13 cellular contexts compared by ENCODE assay signal in the genomic region with DNA sequence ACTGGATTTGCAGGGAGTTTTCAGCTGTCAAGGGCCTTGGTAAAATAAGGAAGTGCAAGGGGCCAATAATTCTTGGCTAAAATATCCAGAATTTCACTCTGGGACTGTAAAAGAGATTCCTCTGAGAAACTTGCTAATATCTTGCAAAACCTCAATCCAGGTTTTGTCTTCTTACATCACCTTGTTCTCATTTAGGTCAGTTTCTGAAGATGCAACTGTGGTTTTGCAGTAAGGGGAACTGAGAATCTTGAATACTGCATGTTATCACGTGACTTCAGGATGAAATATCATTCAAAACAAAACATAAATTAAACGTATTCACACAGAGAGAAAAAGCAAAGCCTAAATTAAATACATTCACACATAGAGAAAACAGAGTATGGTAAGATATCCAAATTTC. TPM values are rescaled to one million over a fixed set of nuclear protein-coding genes. Genes with fewer than 3 reads are reported as not detected.
DNase-seq lines count a peak whose midpoint lies in the region; ATAC-seq and TF ChIP-seq lines count a peak whose summit lies in the region.
"Had no signal": no experiment of that assay in that cellular context is flagged by ENCODE, and none has a peak within 500 bp of the region (broad histone marks: within the 10 kb centered on the region; RNA-seq: fewer than 3 reads in every experiment).

No MANE protein-coding gene starts in this region.

- peak overlapping the region; percentile 98 for H3K27ac Mint-ChIP-seq in activated B cell treated with CpG ODN at 0.5 μM for 24 hours
- H3K27ac Mint-ChIP-seq in activated CD4-positive, alpha-beta T cell treated with anti-CD3 and anti-CD28 coated beads for 36 hours = no peak overlapping the region

- H3K4me3 Mint-ChIP-seq in activated B cell treated with CpG ODN at 0.5 μM for 24 hours = peak overlapping the region; percentile 70
- H3K4me3 Mint-ChIP-seq in activated CD4-positive, alpha-beta T cell treated with anti-CD3 and anti-CD28 coated beads for 36 hours = no peak overlapping the region

- H3K27me3 ChIP-seq in right atrium auricular region = no peaks in the 10 kb centered on the region
- H3K27me3 ChIP-seq: spleen had no signal

- peak; percentile 49 for ATAC-seq in GM18861 (IDR thresholded peaks at IDR 0.05; ENCODE audit: unreplicated experiment)
- peak; percentile 66 for ATAC-seq in GM21528 (IDR thresholded peaks at IDR 0.05; ENCODE audit: low FRiP score, unreplicated experiment)
- peak; percentile 71 for ATAC-seq in HG03175 (IDR thresholded peaks at IDR 0.05; ENCODE audit: unreplicated experiment)
- peak; percentile 32 for ATAC-seq in activated B cell treated with CpG ODN at 0.5 μM for 24 hours (ENCODE audit: low read depth)
- ATAC-seq in activated CD4-positive, alpha-beta T cell treated with anti-CD3 and anti-CD28 coated beads for 36 hours = no peak

- POLR2A ChIA-PET in activated B cell treated with CpG ODN at 0.5 μM for 24 hours (lab: Charles Lee) = interaction anchor here (0.7 to 6.2 kb wide), 5 partner anchors 9 to 853 kb away, joined by 3 to 100 read pairs (median 79); partner anchors contain the start of genes AK3, CD274, PLGRKT and RIC1
- POLR2A ChIA-PET in activated CD4-positive, alpha-beta T cell treated with anti-CD3 and anti-CD28 coated beads for 36 hours (lab: Charles Lee) = no interaction called here

- intact Hi-C loops in activated B cell treated with CpG ODN at 0.5 μM for 24 hours (cut with micrococcal nuclease) = loop anchor here (1.0 to 10.0 kb wide), 5 partner anchors 23 to 259 kb away; partner anchors contain the start of gene RLN1
- intact Hi-C loops in activated CD4-positive, alpha-beta T cell treated with anti-CD3 and anti-CD28 coated beads for 36 hours (cut with DNase I, micrococcal nuclease) = loop anchor here (5.0 to 10.0 kb wide), 2 partner anchors 607 to 609 kb away; partner anchors contain the start of gene JAK2 (in 2 of the 2)

- H3K4me1 ChIP-seq in right atrium auricular region = peaks cover 0 to 5% of the 10 kb centered on the region in 2 donors

- no peaks in the 10 kb centered on the region for H3K27me3 Mint-ChIP-seq in activated B cell treated with CpG ODN at 0.5 μM for 24 hours
- H3K27me3 Mint-ChIP-seq in activated CD4-positive, alpha-beta T cell treated with anti-CD3 and anti-CD28 coated beads for 36 hours = no peaks in the 10 kb centered on the region

- H3K27ac ChIP-seq in right atrium auricular region (no peak overlapping the region), caudate nucleus (ENCODE audit: low read depth, low read length) (no peak overlapping the region)

- H3K9me3 Mint-ChIP-seq in activated B cell treated with CpG ODN at 0.5 μM for 24 hours = no peaks in the 10 kb centered on the region
- no peaks in the 10 kb centered on the region for H3K9me3 Mint-ChIP-seq in activated CD4-positive, alpha-beta T cell treated with anti-CD3 and anti-CD28 coated beads for 36 hours (ENCODE audit: low read depth)

- H3K36me3 Mint-ChIP-seq in activated B cell treated with CpG ODN at 0.5 μM for 24 hours (ENCODE audit: low read depth) = no peaks in the 10 kb centered on the region
- no peaks in the 10 kb centered on the region for H3K36me3 Mint-ChIP-seq in activated CD4-positive, alpha-beta T cell treated with anti-CD3 and anti-CD28 coated beads for 36 hours (ENCODE audit: low read depth)

- peaks cover 94% of the 10 kb centered on the region for H3K4me1 Mint-ChIP-seq in activated B cell treated with CpG ODN at 0.5 μM for 24 hours
- peaks cover 30% of the 10 kb centered on the region for H3K4me1 Mint-ChIP-seq in activated CD4-positive, alpha-beta T cell treated with anti-CD3 and anti-CD28 coated beads for 36 hours

- H3K36me3 ChIP-seq in right atrium auricular region = no peaks in the 10 kb centered on the region
- H3K36me3 ChIP-seq: spleen had no signal

- H3K9me3 ChIP-seq in right atrium auricular region = no peaks in the 10 kb centered on the region
- H3K9me3 ChIP-seq: spleen had no signal

- H3K4me3 ChIP-seq in right atrium auricular region = no peak overlapping the region
- H3K4me3 ChIP-seq: spleen had no signal

- TF ChIP-seq CTCF in activated B cell treated with CpG ODN at 0.5 μM for 24 hours (IDR thresholded peaks at IDR 0.05) = no peak
- TF ChIP-seq CTCF in right atrium auricular region (IDR thresholded peaks at IDR 0.05) = no peak

- CTCF ChIA-PET in activated B cell treated with CpG ODN at 0.5 μM for 24 hours (lab: Charles Lee) = interaction anchor here (1.5 kb wide), 1 partner anchor 143 kb away, joined by 5 read pairs; the partner anchor contains the start of gene CD274
- CTCF ChIA-PET in activated CD4-positive, alpha-beta T cell treated with anti-CD3 and anti-CD28 coated beads for 36 hours (lab: Charles Lee) = no interaction called here

- DNase-seq in activated B cell treated with CpG ODN at 0.5 μM for 24 hours = no peak
- DNase-seq in right atrium auricular region (ENCODE audit: low spot score) = no peak
- no peak for DNase-seq in caudate nucleus (lab: John Stamatoyannopoulos, UW)
- DNase-seq in activated CD4-positive, alpha-beta T cell treated with anti-CD3 and anti-CD28 coated beads for 36 hours = no peak
- DNase-seq in Ammon's horn (ENCODE audit: low spot score) = no peak
- DNase-seq: DMS79 treated with DMSO at 0.1 percent for 48 hours; head of caudate nucleus; NCI-H2171 treated with DMSO at 0.1 percent for 48 hours; spleen; stimulated activated naive CD4-positive, alpha-beta T cell treated with Interleukin-2 at 50 U/mL for 16 hours had no signal

RNA-seq across cellular contexts. Expression of gene RIC1, which starts 35.0 kb away (rescaled TPM):
- total RNA-seq in activated B cell treated with CpG ODN at 0.5 μM for 24 hours (68.1 and 85.0 TPM in 2 replicates), right atrium auricular region (10 to 100 TPM; 12.2 to 18.1 TPM)
- total RNA-seq in activated CD4-positive, alpha-beta T cell treated with anti-CD3 and anti-CD28 coated beads for 36 hours = 10 to 100 TPM; 13.6 to 17.1 TPM
